Comparison of ENCODE assay signal across 2 cellular contexts in the genomic region with DNA sequence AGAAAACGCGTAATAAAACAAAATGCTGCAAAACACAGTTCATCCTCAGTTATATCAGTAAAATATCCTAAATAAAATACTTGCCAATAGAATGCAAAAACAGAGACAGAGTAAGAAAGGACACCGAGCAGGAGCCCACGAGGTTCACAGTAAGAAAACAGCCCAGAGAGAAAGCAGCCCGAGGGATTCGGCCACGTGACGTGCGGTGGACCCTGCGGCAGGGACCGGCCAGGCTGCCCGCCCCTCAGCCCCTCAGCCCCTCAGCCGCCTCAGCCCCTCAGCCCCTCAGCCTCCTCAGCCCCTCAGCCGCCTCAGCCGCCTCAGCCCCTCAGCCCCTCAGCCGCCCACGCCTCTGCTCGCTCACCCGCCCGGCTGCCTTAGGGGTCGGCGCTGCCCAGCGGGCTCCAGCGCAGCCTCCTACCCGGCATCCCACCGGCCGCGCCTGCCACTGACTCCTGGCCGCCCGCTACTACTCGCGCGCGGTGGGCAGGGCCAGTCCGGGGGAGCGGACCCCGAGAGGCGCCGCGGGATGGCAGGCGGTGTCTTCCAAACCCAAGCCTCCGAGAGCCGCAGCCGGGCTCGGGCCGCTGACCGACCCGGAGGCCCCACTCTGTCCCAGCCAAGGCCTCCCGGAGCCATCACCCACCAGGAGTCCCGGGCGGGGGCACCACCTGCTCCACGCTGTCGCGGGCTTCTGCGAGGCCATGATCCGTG.
TF ChIP-seq lines count a peak whose summit lies in the region.

No MANE protein-coding gene starts in this region.

TF ChIP-seq in WTC11, 78 proteins besides CTCF, POLR2A, EP300 and RAD21:
- TF ChIP-seq, protein P1, sequence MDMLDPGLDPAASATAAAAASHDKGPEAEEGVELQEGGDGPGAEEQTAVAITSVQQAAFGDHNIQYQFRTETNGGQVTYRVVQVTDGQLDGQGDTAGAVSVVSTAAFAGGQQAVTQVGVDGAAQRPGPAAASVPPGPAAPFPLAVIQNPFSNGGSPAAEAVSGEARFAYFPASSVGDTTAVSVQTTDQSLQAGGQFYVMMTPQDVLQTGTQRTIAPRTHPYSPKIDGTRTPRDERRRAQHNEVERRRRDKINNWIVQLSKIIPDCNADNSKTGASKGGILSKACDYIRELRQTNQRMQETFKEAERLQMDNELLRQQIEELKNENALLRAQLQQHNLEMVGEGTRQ (CRISPR knock-in tag; IDR thresholded peaks at IDR 0.05), result peak; percentile 86
- TF ChIP-seq, protein P2, sequence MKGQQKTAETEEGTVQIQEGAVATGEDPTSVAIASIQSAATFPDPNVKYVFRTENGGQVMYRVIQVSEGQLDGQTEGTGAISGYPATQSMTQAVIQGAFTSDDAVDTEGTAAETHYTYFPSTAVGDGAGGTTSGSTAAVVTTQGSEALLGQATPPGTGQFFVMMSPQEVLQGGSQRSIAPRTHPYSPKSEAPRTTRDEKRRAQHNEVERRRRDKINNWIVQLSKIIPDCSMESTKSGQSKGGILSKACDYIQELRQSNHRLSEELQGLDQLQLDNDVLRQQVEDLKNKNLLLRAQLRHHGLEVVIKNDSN (CRISPR knock-in tag; IDR thresholded peaks at IDR 0.05), result peak; percentile 84
- 0 out of 2 replicates have a peak, but pooled peaks have one; percentile 14 for TF ChIP-seq ZNF121 (CRISPR knock-in tag; IDR thresholded peaks at IDR 0.05)

TF ChIP-seq in endothelial cell of umbilical vein, 7 proteins besides CTCF, POLR2A, EP300 and RAD21:
- peak; percentile 51 for TF ChIP-seq EZH2 (IDR thresholded peaks at IDR 0.05; ENCODE audit: borderline replicate concordance, low read depth, low read length, severe bottlenecking)
TF ChIP-seq in endothelial cell of umbilical vein: peak in this region for 1; not testable (repeated sequence) for 6.
